ENCODE assay signal across 18 cellular contexts in genomic region chr11:68481579-68482240, GRCh38. TPM values are rescaled to one million over a fixed set of nuclear protein-coding genes. Genes with fewer than 3 reads are reported as not detected.
DNase-seq lines count a peak whose midpoint lies in the region; ATAC-seq and TF ChIP-seq lines count a peak whose summit lies in the region.
"Had no signal": no experiment of that assay in that cellular context is flagged by ENCODE, and none has a peak within 500 bp of the region (broad histone marks: within the 10 kb centered on the region; RNA-seq: fewer than 3 reads in every experiment).

No MANE protein-coding gene starts in this region.

- CTCF ChIA-PET in activated CD4-positive, alpha-beta T cell treated with anti-CD3 and anti-CD28 coated beads for 36 hours (lab: Charles Lee) = interaction anchor here (0.6 kb wide), 2 partner anchors 182 to 261 kb away, joined by 3 to 4 read pairs; no protein-coding TSS in a partner anchor
- CTCF ChIA-PET in activated naive CD4-positive, alpha-beta T cell treated with anti-CD3 and anti-CD28 coated beads, Interleukin-2, amount 10 ng/mL, durations not matched to agents 7 days and 5 days (lab: Charles Lee) = no interaction called here

- H3K4me3 Mint-ChIP-seq in activated CD4-positive, alpha-beta T cell treated with anti-CD3 and anti-CD28 coated beads for 36 hours = no peak overlapping the region
- no peak overlapping the region for H3K4me3 Mint-ChIP-seq in T-helper 17 cell
- no peak overlapping the region for H3K4me3 Mint-ChIP-seq in activated naive CD4-positive, alpha-beta T cell treated with anti-CD3 and anti-CD28 coated beads, Interleukin-2, amount 10 ng/mL, durations not matched to agents 7 days and 5 days
- H3K4me3 Mint-ChIP-seq: activated CD4-positive, alpha-beta memory T cell treated with anti-CD3 and anti-CD28 coated beads for 36 hours; activated naive CD8-positive, alpha-beta T cell treated with anti-CD3 and anti-CD28 coated beads, Interleukin-2, amount 10 ng/mL, durations not matched to agents 7 days and 5 days; neural crest cell had no signal

- ATAC-seq in activated CD4-positive, alpha-beta T cell treated with anti-CD3 and anti-CD28 coated beads for 36 hours = no peak
- ATAC-seq in T-helper 17 cell (no peak), lower lobe of right lung (peak in 1 of 2 donors; percentile 36)

- no peaks in the 10 kb centered on the region for H3K9me3 Mint-ChIP-seq in activated CD4-positive, alpha-beta T cell treated with anti-CD3 and anti-CD28 coated beads for 36 hours (ENCODE audit: low read depth)
- no peaks in the 10 kb centered on the region for H3K9me3 Mint-ChIP-seq in activated naive CD4-positive, alpha-beta T cell treated with anti-CD3 and anti-CD28 coated beads, Interleukin-2, amount 10 ng/mL, durations not matched to agents 7 days and 5 days

- no peaks in the 10 kb centered on the region for H3K36me3 ChIP-seq in lower lobe of right lung
- no peaks in the 10 kb centered on the region for H3K36me3 ChIP-seq in stomach
- H3K36me3 ChIP-seq: tibial artery had no signal

- peaks cover 64% of the 10 kb centered on the region for H3K4me1 Mint-ChIP-seq in activated CD4-positive, alpha-beta T cell treated with anti-CD3 and anti-CD28 coated beads for 36 hours
- peaks cover 42% of the 10 kb centered on the region for H3K4me1 Mint-ChIP-seq in T-helper 17 cell
- H3K4me1 Mint-ChIP-seq in activated naive CD4-positive, alpha-beta T cell treated with anti-CD3 and anti-CD28 coated beads, Interleukin-2, amount 10 ng/mL, durations not matched to agents 7 days and 5 days = peaks cover 42% of the 10 kb centered on the region
- H3K4me1 Mint-ChIP-seq: neural crest cell had no signal

- H3K4me3 ChIP-seq in lower lobe of right lung (no peak overlapping the region), stomach (no peak overlapping the region)
- H3K4me3 ChIP-seq: tibial artery had no signal

- intact Hi-C loops in activated CD4-positive, alpha-beta T cell treated with anti-CD3 and anti-CD28 coated beads for 36 hours (cut with DNase I, micrococcal nuclease) = no loop called here
- intact Hi-C loops in lower lobe of right lung (cut with DNase I) (no loop called here), stomach (cut with DNase I; ENCODE audit: low total_unique reads) (no loop called here)

- H3K27ac ChIP-seq in lower lobe of right lung (peak overlapping the region; percentile 12), stomach (peak overlapping the region in 3 of 5 donors; percentile 12 to 42 (median 31))
- H3K27ac ChIP-seq: C4-2B, RWPE1 had no signal

- H3K36me3 Mint-ChIP-seq in activated CD4-positive, alpha-beta T cell treated with anti-CD3 and anti-CD28 coated beads for 36 hours (ENCODE audit: low read depth) = peaks cover 40% of the 10 kb centered on the region
- H3K36me3 Mint-ChIP-seq in T-helper 17 cell (ENCODE audit: low read depth) = no peaks in the 10 kb centered on the region
- H3K36me3 Mint-ChIP-seq in activated naive CD4-positive, alpha-beta T cell treated with anti-CD3 and anti-CD28 coated beads, Interleukin-2, amount 10 ng/mL, durations not matched to agents 7 days and 5 days = peaks cover 41% of the 10 kb centered on the region

- DNase-seq in activated CD4-positive, alpha-beta T cell treated with anti-CD3 and anti-CD28 coated beads for 36 hours = no peak
- DNase-seq in activated CD4-positive, alpha-beta T cell treated with anti-CD3 and anti-CD28 coated beads, Interleukin-2, amount 50 U/mL, for 48 hours = no peak
- DNase-seq in T-helper 17 cell = no peak
- DNase-seq in lower lobe of right lung = no peak
- no peak for DNase-seq in stomach
- DNase-seq in NAMALWA (ENCODE audit: low spot score) = no peak
- no peak for DNase-seq in HK-2 (ENCODE audit: unreplicated experiment)
- DNase-seq in activated naive CD4-positive, alpha-beta T cell treated with anti-CD3 and anti-CD28 coated beads, Interleukin-2, amount 10 ng/mL, durations not matched to agents 7 days and 5 days = no peak
- DNase-seq: activated CD4-positive, alpha-beta memory T cell treated with anti-CD3 and anti-CD28 coated beads for 36 hours; activated naive CD8-positive, alpha-beta T cell treated with anti-CD3 and anti-CD28 coated beads, Interleukin-2, amount 10 ng/mL, durations not matched to agents 7 days and 5 days; activated T-cell treated with anti-CD3 and anti-CD28 coated beads, Interleukin-2, amount 50 U/mL, for 48 hours; Kasumi-1; NCI-H2227 treated with DMSO at 0.1 percent for 48 hours; SW 1271; tibial artery had no signal

- TF ChIP-seq EP300 in stomach (IDR thresholded peaks at IDR 0.05) = no peak

- POLR2A ChIA-PET in activated CD4-positive, alpha-beta T cell treated with anti-CD3 and anti-CD28 coated beads for 36 hours (lab: Charles Lee) = interaction anchor here (0.6 kb wide), 1 partner anchor 150 kb away, joined by 4 read pairs; no protein-coding TSS in a partner anchor

- H3K27ac Mint-ChIP-seq in activated CD4-positive, alpha-beta T cell treated with anti-CD3 and anti-CD28 coated beads for 36 hours = peak overlapping the region; percentile 3
- peak overlapping the region; percentile 85 for H3K27ac Mint-ChIP-seq in T-helper 17 cell
- H3K27ac Mint-ChIP-seq in activated naive CD4-positive, alpha-beta T cell treated with anti-CD3 and anti-CD28 coated beads, Interleukin-2, amount 10 ng/mL, durations not matched to agents 7 days and 5 days = no peak overlapping the region
- H3K27ac Mint-ChIP-seq: activated CD4-positive, alpha-beta memory T cell treated with anti-CD3 and anti-CD28 coated beads for 36 hours; activated naive CD8-positive, alpha-beta T cell treated with anti-CD3 and anti-CD28 coated beads, Interleukin-2, amount 10 ng/mL, durations not matched to agents 7 days and 5 days had no signal

- no peak for TF ChIP-seq POLR2A in stomach (IDR thresholded peaks at IDR 0.05)

- 59 to 72% (median 68%) methylated on average over 6 of the region's 6 CpGs for WGBS in stomach, 5 donors

- H3K4me1 ChIP-seq in lower lobe of right lung (peaks cover 34% of the 10 kb centered on the region), stomach (peaks cover 25 to 66% (median 42%) of the 10 kb centered on the region in 4 donors)

- no peaks in the 10 kb centered on the region for H3K27me3 Mint-ChIP-seq in activated CD4-positive, alpha-beta T cell treated with anti-CD3 and anti-CD28 coated beads for 36 hours
- H3K27me3 Mint-ChIP-seq in T-helper 17 cell = no peaks in the 10 kb centered on the region
- H3K27me3 Mint-ChIP-seq in activated naive CD4-positive, alpha-beta T cell treated with anti-CD3 and anti-CD28 coated beads, Interleukin-2, amount 10 ng/mL, durations not matched to agents 7 days and 5 days = no peaks in the 10 kb centered on the region
- H3K27me3 Mint-ChIP-seq: activated CD4-positive, alpha-beta memory T cell treated with anti-CD3 and anti-CD28 coated beads for 36 hours; activated naive CD8-positive, alpha-beta T cell treated with anti-CD3 and anti-CD28 coated beads, Interleukin-2, amount 10 ng/mL, durations not matched to agents 7 days and 5 days had no signal

- no peak for TF ChIP-seq CTCF in lower lobe of right lung (IDR thresholded peaks at IDR 0.05)
- TF ChIP-seq CTCF in stomach (IDR thresholded peaks at IDR 0.05) = no peak

- no peaks in the 10 kb centered on the region for H3K9me3 ChIP-seq in T-helper 17 cell (ENCODE audit: control insufficient read depth, low read length, poor library complexity, severe bottlenecking)
- H3K9me3 ChIP-seq in lower lobe of right lung = no peaks in the 10 kb centered on the region
- no peaks in the 10 kb centered on the region for H3K9me3 ChIP-seq in stomach

- H3K27me3 ChIP-seq in lower lobe of right lung (ENCODE audit: low read depth) = no peaks in the 10 kb centered on the region
- H3K27me3 ChIP-seq in stomach = no peaks in the 10 kb centered on the region
- H3K27me3 ChIP-seq: tibial artery had no signal

RNA-seq across cellular contexts. Expression of gene PPP6R3, which starts 21.2 kb away (rescaled TPM):
- total RNA-seq in activated CD4-positive, alpha-beta T cell treated with anti-CD3 and anti-CD28 coated beads for 36 hours = 100 to 1,000 TPM; 110 to 126 TPM
- total RNA-seq in T-helper 17 cell (100 to 1,000 TPM; 134 to 136 TPM), lower lobe of right lung (98.0 TPM), stomach (100 to 1,000 TPM in 4 of 5 donors, 10 to 100 TPM in 1; 95.7 to 236 (median 140) TPM)
- polyA plus RNA-seq in stomach = 10 to 100 TPM; 19.5 to 23.9 (median 22.5) TPM
